Comparison of ENCODE assay signal across 8 cellular contexts in the genomic region with DNA sequence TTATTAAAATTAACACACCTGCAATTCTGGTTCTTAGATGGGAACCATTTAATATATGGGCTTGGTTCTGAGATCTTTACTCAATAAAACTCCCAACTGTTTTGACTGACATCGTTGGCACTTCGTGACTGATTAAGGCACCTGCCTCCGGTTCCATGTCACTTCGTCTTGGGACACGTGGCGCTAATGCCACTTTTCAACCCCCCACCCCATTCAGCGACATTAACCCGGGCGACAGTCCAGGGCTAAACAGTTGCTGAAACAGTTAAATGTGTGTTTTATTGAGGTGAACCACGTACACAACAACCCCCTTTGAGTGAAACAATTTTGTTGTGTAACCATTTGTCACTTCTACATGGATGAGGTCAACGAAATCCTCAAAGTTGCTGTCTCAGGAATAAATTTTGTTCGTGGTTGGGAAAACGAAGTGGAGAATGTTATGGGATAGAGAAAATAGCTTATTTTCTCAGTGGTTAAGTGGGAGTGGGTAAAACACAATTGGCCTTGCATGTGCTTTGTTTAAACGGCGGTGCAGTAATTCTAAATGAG. TPM values are rescaled to one million over a fixed set of nuclear protein-coding genes. Genes with fewer than 3 reads are reported as not detected.
DNase-seq lines count a peak whose midpoint lies in the region; ATAC-seq and TF ChIP-seq lines count a peak whose summit lies in the region.

No MANE protein-coding gene starts in this region.

- H3K4me1 ChIP-seq in esophagus muscularis mucosa, result peaks cover 39 to 46% (median 42%) of the 10 kb centered on the region in 4 donors

- H3K36me3 ChIP-seq in SK-N-MC (ENCODE audit: insufficient read depth, low read length) (no peaks in the 10 kb centered on the region), esophagus muscularis mucosa (no peaks in the 10 kb centered on the region)

- no peak for TF ChIP-seq EP300 in esophagus muscularis mucosa (IDR thresholded peaks at IDR 0.05)

- 55% methylated on average over 15 of the region's 15 CpGs for WGBS in esophagus muscularis mucosa

- no peak for TF ChIP-seq POLR2A in esophagus muscularis mucosa (IDR thresholded peaks at IDR 0.05; ENCODE audit: low read depth)

- DNase-seq in GM12865 (ENCODE audit: low read depth) (no peak), SK-N-MC (ENCODE audit: low read depth, low spot score) (no peak), esophagus muscularis mucosa (ENCODE audit: extremely low spot score) (no peak), putamen (ENCODE audit: low spot score) (peak; percentile 30), DMS53 (lab: John Stamatoyannopoulos, UW) (no peak), 8988T (no peak)

- H3K27me3 ChIP-seq in esophagus muscularis mucosa, result no peaks in the 10 kb centered on the region

- H3K4me3 ChIP-seq in GM12865 (ENCODE audit: low read depth, low read length) (peak overlapping the region; percentile 85), SK-N-MC (peak overlapping the region; percentile 94), esophagus muscularis mucosa (peak overlapping the region; percentile 76 to 80 (median 76))

- H3K27ac ChIP-seq in SK-N-MC (peak overlapping the region; percentile 96), esophagus muscularis mucosa (replicated peaks in 1 of 4) (peak overlapping the region; percentile 99)

- H3K9me3 ChIP-seq in SK-N-MC (ENCODE audit: low read depth, low read length) (no peaks in the 10 kb centered on the region), esophagus muscularis mucosa (no peaks in the 10 kb centered on the region)

- ATAC-seq in HG03442 (IDR thresholded peaks at IDR 0.05; ENCODE audit: unreplicated experiment) (no peak), HG02852 (IDR thresholded peaks at IDR 0.05; ENCODE audit: unreplicated experiment) (no peak)

- peak overlapping the region; percentile 80 for H3K9ac ChIP-seq in SK-N-MC (ENCODE audit: insufficient read length)

- intact Hi-C loops in esophagus muscularis mucosa (cut with DNase I), result loop anchor here (5.0 to 10.0 kb wide), 3 partner anchors 142 to 235 kb away; no protein-coding TSS in a partner anchor

- no peak for TF ChIP-seq CTCF in GM12865 (IDR thresholded peaks at IDR 0.05; ENCODE audit: insufficient read depth, low read depth, low read length, missing control alignments)
- TF ChIP-seq CTCF in esophagus muscularis mucosa (IDR thresholded peaks at IDR 0.05), result no peak

RNA-seq across cellular contexts. Expression of gene SLC38A2, which starts 9.9 kb away (rescaled TPM):
- 100 to 1,000 TPM; 177 to 241 (median 225) TPM for total RNA-seq in esophagus muscularis mucosa
